In genomic region chr20:10658051-10658823, GRCh38 we compare ENCODE assay signal across 18 cellular contexts. TPM values are rescaled to one million over a fixed set of nuclear protein-coding genes. Genes with fewer than 3 reads are reported as not detected.
DNase-seq lines count a peak whose midpoint lies in the region; ATAC-seq, FAIRE-seq and TF ChIP-seq lines count a peak whose summit lies in the region.
"Had no signal": no experiment of that assay in that cellular context is flagged by ENCODE, and none has a peak within 500 bp of the region (broad histone marks: within the 10 kb centered on the region; RNA-seq: fewer than 3 reads in every experiment).

No MANE protein-coding gene starts in this region.

- no peak overlapping the region for H3K4me3 Mint-ChIP-seq in osteocyte (ENCODE audit: unreplicated experiment)
- no peak overlapping the region for H3K4me3 Mint-ChIP-seq in T-helper 17 cell
- H3K4me3 Mint-ChIP-seq: activated CD4-positive, alpha-beta memory T cell treated with anti-CD3 and anti-CD28 coated beads for 36 hours; activated naive CD8-positive, alpha-beta T cell treated with anti-CD3 and anti-CD28 coated beads for 36 hours; mesothelial cell of epicardium had no signal

- H3K27ac Mint-ChIP-seq in osteocyte (ENCODE audit: unreplicated experiment) (peak overlapping the region; percentile 96), T-helper 17 cell (no peak overlapping the region)
- H3K27ac Mint-ChIP-seq: activated CD4-positive, alpha-beta memory T cell treated with anti-CD3 and anti-CD28 coated beads for 36 hours; activated naive CD8-positive, alpha-beta T cell treated with anti-CD3 and anti-CD28 coated beads for 36 hours had no signal

- no peak for TF ChIP-seq POLR2A in endothelial cell of umbilical vein (IDR thresholded peaks at IDR 0.05; ENCODE audit: low read depth, low read length)
- TF ChIP-seq POLR2A in transverse colon (IDR thresholded peaks at IDR 0.05), result no peak

- no peak for ATAC-seq in GM18870 (IDR thresholded peaks at IDR 0.05; ENCODE audit: unreplicated experiment)
- no peak for ATAC-seq in T-helper 17 cell

- H3K9me3 Mint-ChIP-seq in osteocyte (ENCODE audit: unreplicated experiment), result no peaks in the 10 kb centered on the region
- H3K9me3 Mint-ChIP-seq: activated CD4-positive, alpha-beta memory T cell treated with anti-CD3 and anti-CD28 coated beads for 36 hours; activated naive CD8-positive, alpha-beta T cell treated with anti-CD3 and anti-CD28 coated beads for 36 hours; mesothelial cell of epicardium had no signal

- peak; percentile 51 for DNase-seq in NCI-H82 (lab: John Stamatoyannopoulos, UW)
- no peak for DNase-seq in NCI-H82 treated with DMSO at 0.1 percent for 48 hours (lab: John Stamatoyannopoulos, UW; ENCODE audit: unreplicated experiment)
- no peak for DNase-seq in endothelial cell of umbilical vein (ENCODE audit: low read depth, low spot score)
- DNase-seq in osteocyte (ENCODE audit: extremely low spot score, unreplicated experiment), result no peak
- no peak for DNase-seq in transverse colon
- DNase-seq in HCEC 1CT, result no peak
- no peak for DNase-seq in T-helper 17 cell
- DNase-seq: 8988T; activated CD4-positive, alpha-beta memory T cell treated with anti-CD3 and anti-CD28 coated beads for 36 hours; activated naive CD8-positive, alpha-beta T cell treated with anti-CD3 and anti-CD28 coated beads for 36 hours; activated T-cell treated with anti-CD3 and anti-CD28 coated beads, Interleukin-2, amount 50 U/mL, for 1 hour; hypothalamus; NCI-H146; NCI-H2227 treated with DMSO at 0.1 percent for 48 hours had no signal

- H3K36me3 Mint-ChIP-seq in osteocyte (ENCODE audit: unreplicated experiment) (peaks cover 87% of the 10 kb centered on the region), T-helper 17 cell (ENCODE audit: low read depth) (peaks cover 2% of the 10 kb centered on the region)
- H3K36me3 Mint-ChIP-seq: activated CD4-positive, alpha-beta memory T cell treated with anti-CD3 and anti-CD28 coated beads for 36 hours; activated naive CD8-positive, alpha-beta T cell treated with anti-CD3 and anti-CD28 coated beads for 36 hours had no signal

- H3K27me3 Mint-ChIP-seq in osteocyte (ENCODE audit: unreplicated experiment), result no peaks in the 10 kb centered on the region
- H3K27me3 Mint-ChIP-seq in T-helper 17 cell, result peaks cover 62% of the 10 kb centered on the region

- no TSS peak for BruUV-seq in endothelial cell of umbilical vein (replicated peaks; lab: Mats Ljungman, UMichigan)

- FAIRE-seq in endothelial cell of umbilical vein (lab: Jason Lieb, UNC), result peak; percentile 53

- peaks cover 20% of the 10 kb centered on the region for H3K4me1 ChIP-seq in endothelial cell of umbilical vein (ENCODE audit: control insufficient read depth, extremely low read depth, insufficient read depth, low read length)
- peaks cover 22 to 67% (median 31%) of the 10 kb centered on the region in 4 donors for H3K4me1 ChIP-seq in transverse colon

- H2AFZ ChIP-seq in endothelial cell of umbilical vein (ENCODE audit: low read depth, low read length), result no peak overlapping the region

- no peaks in the 10 kb centered on the region for H4K20me1 ChIP-seq in endothelial cell of umbilical vein (replicated peaks; ENCODE audit: control insufficient read depth, extremely low read depth, insufficient read depth, low read length)

- peaks cover 27% of the 10 kb centered on the region for H3K79me2 ChIP-seq in endothelial cell of umbilical vein (ENCODE audit: control insufficient read depth, insufficient read depth, low read length)

- no peaks in the 10 kb centered on the region for H3K9me1 ChIP-seq in endothelial cell of umbilical vein (replicated peaks; ENCODE audit: control insufficient read depth, extremely low read depth, insufficient read depth, low read length)

- H3K4me3 ChIP-seq in endothelial cell of umbilical vein (replicated peaks in 1 of 3; ENCODE audit: insufficient read depth in 1 of 3, low read depth in 1 of 3, low read length in 3 of 3) (no peak overlapping the region), transverse colon (no peak overlapping the region)
- H3K4me3 ChIP-seq: BLaER1 treated with 17β-estradiol and CSF1 and Interleukin-3, amounts not matched to agents 10 nM and 100 nM; tibial nerve had no signal

- TF ChIP-seq CTCF in endothelial cell of umbilical vein (IDR thresholded peaks at IDR 0.05; ENCODE audit: extremely low read depth in 1 of 2, insufficient read depth in 1 of 2, low read depth in 1 of 2, low read length in 2 of 2) (no peak), osteocyte (IDR thresholded peaks at IDR 0.05) (no peak), transverse colon (IDR thresholded peaks at IDR 0.05) (no peak)

- intact Hi-C loops in endothelial cell of umbilical vein (cut with micrococcal nuclease), result no loop called here
- intact Hi-C loops in transverse colon (cut with DNase I; ENCODE audit: low total_unique reads), result no loop called here

- dilution Hi-C loops in endothelial cell of umbilical vein (cut with MboI; ENCODE audit: extremely low pct_ligation_motif_present, low sequenced_read_pairs), result no loop called here

- CTCF ChIA-PET in endothelial cell of umbilical vein (lab: Charles Lee), result no interaction called here

- in situ Hi-C loops in transverse colon (cut with MboI; ENCODE audit: low pct_ligation_motif_present in 1 of 4, low pct_unique_long_range_greater_than_20kb in 1 of 4, low sequenced_read_pairs in 3 of 4), result loop anchor here in 1 of 4 donors (25.0 kb wide), 1 partner anchor 196 kb away; no protein-coding TSS in a partner anchor

- H3K27me3 ChIP-seq in endothelial cell of umbilical vein (ENCODE audit: control insufficient read depth in 2 of 2, insufficient read depth in 2 of 2, low read length in 2 of 2) (no peaks in the 10 kb centered on the region), transverse colon (no peaks in the 10 kb centered on the region)
- H3K27me3 ChIP-seq: BLaER1 treated with 17β-estradiol and CSF1 and Interleukin-3, amounts not matched to agents 10 nM and 100 nM; tibial nerve had no signal

- H3K4me2 ChIP-seq in endothelial cell of umbilical vein (ENCODE audit: insufficient read depth, low read length), result no peak overlapping the region
- H3K4me2 ChIP-seq: BLaER1 treated with 17β-estradiol and CSF1 and Interleukin-3, amounts not matched to agents 10 nM and 100 nM had no signal

- H3K27ac ChIP-seq in endothelial cell of umbilical vein (ENCODE audit: insufficient read depth, low read depth, low read length) (no peak overlapping the region), transverse colon (peak overlapping the region; percentile 6 to 74 (median 61))
- H3K27ac ChIP-seq: BLaER1 treated with 17β-estradiol and CSF1 and Interleukin-3, amounts not matched to agents 10 nM and 100 nM had no signal

- H3K9ac ChIP-seq in endothelial cell of umbilical vein (replicated peaks; ENCODE audit: extremely low read depth, insufficient read depth, low read length), result no peak overlapping the region
- H3K9ac ChIP-seq: BLaER1 treated with 17β-estradiol and CSF1 and Interleukin-3, amounts not matched to agents 10 nM and 100 nM had no signal

- H3K9me3 ChIP-seq in endothelial cell of umbilical vein (replicated peaks; ENCODE audit: control insufficient read depth, insufficient read depth, low read length), result no peaks in the 10 kb centered on the region
- no peaks in the 10 kb centered on the region for H3K9me3 ChIP-seq in transverse colon
- H3K9me3 ChIP-seq in T-helper 17 cell (ENCODE audit: control insufficient read depth, low read length, poor library complexity, severe bottlenecking), result no peaks in the 10 kb centered on the region
- H3K9me3 ChIP-seq: BLaER1 treated with 17β-estradiol and CSF1 and Interleukin-3, amounts not matched to agents 10 nM and 100 nM; tibial nerve had no signal

- POLR2A ChIA-PET in endothelial cell of umbilical vein (lab: Charles Lee), result no interaction called here

- H3K4me1 Mint-ChIP-seq in osteocyte (ENCODE audit: unreplicated experiment) (peaks cover 95% of the 10 kb centered on the region), T-helper 17 cell (no peaks in the 10 kb centered on the region)
- H3K4me1 Mint-ChIP-seq: activated naive CD8-positive, alpha-beta T cell treated with anti-CD3 and anti-CD28 coated beads for 36 hours had no signal

- no peak for TF ChIP-seq EP300 in transverse colon (IDR thresholded peaks at IDR 0.05; ENCODE audit: low read depth)

- 80 to 87% methylated on average over 1 to 13 of the region's 13 CpGs for WGBS in transverse colon (ENCODE audit: low coverage in 1 of 2), 2 donors

- H3K36me3 ChIP-seq in endothelial cell of umbilical vein (ENCODE audit: control insufficient read depth in 2 of 2, extremely low read depth in 1 of 2, insufficient read depth in 2 of 2, low read length in 2 of 2) (peaks cover 20 to 49% of the 10 kb centered on the region in 2 experiments), transverse colon (peaks cover 0 to 37% (median 15%) of the 10 kb centered on the region in 4 donors)

TF ChIP-seq in endothelial cell of umbilical vein, 7 proteins besides CTCF, POLR2A, EP300 and RAD21:
- TF ChIP-seq MAX (IDR thresholded peaks at IDR 0.05; ENCODE audit: insufficient read depth, insufficient read length), result no peak

RNA-seq across cellular contexts. Expression of gene JAG1, which starts 15.6 kb away (rescaled TPM):
- total RNA-seq in endothelial cell of umbilical vein (31.7 and 37.0 TPM in 2 replicates), osteocyte (246 and 254 TPM in 2 replicates), transverse colon (100 to 1,000 TPM in 3 of 4 donors, 10 to 100 TPM in 1; 75.0 to 117 (median 109) TPM), T-helper 17 cell (1 to 10 TPM; 4.3 to 4.6 TPM)
- polyA plus RNA-seq in endothelial cell of umbilical vein, result 12.9 and 19.7 TPM in 2 replicates
- polyA plus RNA-seq in endothelial cell of umbilical vein (2011; cell fraction: cytosol; rRNA removed), result 9.4 and 9.5 TPM in 2 replicates
- polyA plus RNA-seq in endothelial cell of umbilical vein (2011; cell fraction: nucleus; rRNA removed), result 77.1 and 97.3 TPM in 2 replicates
- polyA plus RNA-seq in endothelial cell of umbilical vein (2012), result 32.6 and 33.6 TPM in 2 replicates
- 82.6 and 94.6 TPM in 2 replicates for polyA minus RNA-seq in endothelial cell of umbilical vein
- polyA minus RNA-seq in endothelial cell of umbilical vein (2011; cell fraction: cytosol; rRNA and poly(A)+ RNA removed), result 2.4 TPM
- 94.2 and 172 TPM in 2 replicates for polyA minus RNA-seq in endothelial cell of umbilical vein (2011; cell fraction: nucleus; rRNA and poly(A)+ RNA removed)
